30 cellular contexts compared by ENCODE assay signal in the genomic region with DNA sequence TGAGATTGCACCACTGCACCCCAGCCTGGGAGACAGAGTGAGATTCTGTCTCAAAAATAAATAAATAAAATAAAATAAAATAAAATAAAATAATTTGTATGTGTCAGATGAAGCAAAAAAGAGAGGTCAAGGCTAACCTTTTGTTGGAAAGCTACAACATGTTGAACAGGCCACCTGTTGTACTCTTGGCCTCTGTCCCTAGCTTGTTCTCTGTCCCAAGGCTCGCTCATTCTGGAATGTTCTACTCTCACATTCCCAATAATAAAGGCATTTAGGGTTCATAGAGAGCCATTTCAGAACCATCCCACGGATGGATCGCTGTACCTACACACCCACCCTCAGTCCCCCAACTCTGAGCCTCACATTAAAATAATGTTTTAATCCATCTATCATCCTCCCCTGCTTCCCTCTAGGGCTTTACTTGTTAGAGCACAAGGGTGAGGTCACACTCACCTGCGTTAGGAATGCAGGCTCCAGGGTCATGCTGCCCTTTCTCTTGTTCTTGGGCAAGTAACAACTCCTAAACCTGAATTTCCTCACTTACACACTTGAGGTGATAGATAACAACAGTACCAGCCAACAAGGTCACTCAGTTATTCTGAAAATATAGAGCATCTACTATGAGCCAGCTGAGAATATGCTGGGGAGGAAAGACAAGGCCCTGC.
"Had no signal": no experiment of that assay in that cellular context is flagged by ENCODE, and none has a peak within 500 bp of the region (broad histone marks: within the 10 kb centered on the region; RNA-seq: fewer than 3 reads in every experiment).

No MANE protein-coding gene starts in this region.

- H3K4me3 ChIP-seq: adrenal gland, cardiac muscle cell, K562, PC-9, SJCRH30, SK-N-MC had no signal

- H3K36me3 ChIP-seq: adrenal gland, brain microvascular endothelial cell, cardiac muscle cell, SJCRH30 had no signal

- ATAC-seq: activated CD8-positive, alpha-beta T cell treated with anti-CD3 and anti-CD28 coated beads, Interleukin-2, amount 10 ng/mL, durations not matched to agents 7 days and 5 days; activated naive CD4-positive, alpha-beta T cell treated with anti-CD3 and anti-CD28 coated beads, Interleukin-2, amount 50 U/mL, for 72 hours; K562 had no signal

- H3K9me3 Mint-ChIP-seq: activated CD4-positive, alpha-beta T cell treated with anti-CD3 and anti-CD28 coated beads, Interleukin-2, amount 10 ng/mL, durations not matched to agents 24 days and 14 days; activated naive CD4-positive, alpha-beta T cell treated with anti-CD3 and anti-CD28 coated beads for 36 hours; activated naive CD4-positive, alpha-beta T cell treated with anti-CD3 and anti-CD28 coated beads, Interleukin-2, amount 50 U/mL, for 72 hours; activated T-cell treated with anti-CD3 and anti-CD28 coated beads, Interleukin-2, amount 50 U/mL, for 24 hours; activated T-helper 2 cell treated with anti-CD3 and anti-CD28 coated beads, Interferon-gamma antibody, Interleukin-2, Interleukin-4, amounts not matched to agents 10 μg/mL and 5 μg/mL and 100 μg/mL, durations not matched to agents 14 hours and 24 hours and 36 hours; central memory CD8-positive, alpha-beta T cell had no signal

- H3K9me3 ChIP-seq: adrenal gland, SJCRH30 had no signal

- H3K4me2 ChIP-seq: PC-9 had no signal

- H3K27ac Mint-ChIP-seq: activated CD4-positive, alpha-beta T cell treated with anti-CD3 and anti-CD28 coated beads, Interleukin-2, amount 10 ng/mL, durations not matched to agents 24 days and 14 days; activated CD8-positive, alpha-beta T cell treated with anti-CD3 and anti-CD28 coated beads, Interleukin-2, amount 10 ng/mL, durations not matched to agents 7 days and 5 days; activated naive CD4-positive, alpha-beta T cell treated with anti-CD3 and anti-CD28 coated beads for 36 hours; activated naive CD4-positive, alpha-beta T cell treated with anti-CD3 and anti-CD28 coated beads, Interleukin-2, amount 50 U/mL, for 72 hours; activated T-cell treated with anti-CD3 and anti-CD28 coated beads, Interleukin-2, amount 50 U/mL, for 24 hours; activated T-helper 2 cell treated with anti-CD3 and anti-CD28 coated beads, Interferon-gamma antibody, Interleukin-2, Interleukin-4, amounts not matched to agents 10 μg/mL and 5 μg/mL and 100 μg/mL, durations not matched to agents 14 hours and 24 hours and 36 hours had no signal

- H3K4me3 Mint-ChIP-seq: activated CD4-positive, alpha-beta T cell treated with anti-CD3 and anti-CD28 coated beads, Interleukin-2, amount 10 ng/mL, durations not matched to agents 24 days and 14 days; activated CD8-positive, alpha-beta T cell treated with anti-CD3 and anti-CD28 coated beads, Interleukin-2, amount 10 ng/mL, durations not matched to agents 7 days and 5 days; activated naive CD4-positive, alpha-beta T cell treated with anti-CD3 and anti-CD28 coated beads for 36 hours; activated T-cell treated with anti-CD3 and anti-CD28 coated beads, Interleukin-2, amount 50 U/mL, for 24 hours; central memory CD8-positive, alpha-beta T cell had no signal

- H3K36me3 Mint-ChIP-seq: activated naive CD4-positive, alpha-beta T cell treated with anti-CD3 and anti-CD28 coated beads, Interleukin-2, amount 50 U/mL, for 72 hours had no signal

- H3K27ac ChIP-seq: adrenal gland, brain microvascular endothelial cell, cardiac muscle cell, PC-9, SJCRH30, SK-N-MC had no signal

- H3K27me3 ChIP-seq: adrenal gland, brain microvascular endothelial cell, cardiac muscle cell, SJCRH30 had no signal

- FAIRE-seq: K562 had no signal

- DNase-seq: activated CD4-positive, alpha-beta T cell treated with anti-CD3 and anti-CD28 coated beads, Interleukin-2, amount 10 ng/mL, durations not matched to agents 24 days and 14 days; activated CD4-positive, alpha-beta T cell treated with anti-CD3 and anti-CD28 coated beads, Interleukin-2, amount 50 U/mL, for 4 hours; activated CD8-positive, alpha-beta T cell treated with anti-CD3 and anti-CD28 coated beads, Interleukin-2, amount 10 ng/mL, durations not matched to agents 7 days and 5 days; activated gamma-delta T cell; activated naive CD4-positive, alpha-beta T cell treated with anti-CD3 and anti-CD28 coated beads for 36 hours; activated T-cell treated with anti-CD3 and anti-CD28 coated beads, Interleukin-2, amount 50 U/mL, for 24 hours; adrenal gland; anterior cingulate cortex; brain microvascular endothelial cell; NCI-H1092 treated with DMSO at 0.1 percent for 48 hours; NCI-H1417; NCI-H146; NCI-H187; NCI-H2029 treated with DMSO at 0.1 percent for 48 hours; NCI-H2107; NCI-H2171; NCI-H510A; NCI-H526; NCI-H748 treated with DMSO at 0.1 percent for 48 hours; NK-92 treated with Interleukin-12 subunit alpha and Interleukin-12 subunit beta, amount 100 ng/mL, for 24 hours; PC-9; SHP77; SJCRH30; T1000 had no signal

- H3K27me3 Mint-ChIP-seq: activated T-cell treated with anti-CD3 and anti-CD28 coated beads, Interleukin-2, amount 50 U/mL, for 24 hours; central memory CD8-positive, alpha-beta T cell had no signal
